Comparison of ENCODE assay signal across 9 cellular contexts in the genomic region with DNA sequence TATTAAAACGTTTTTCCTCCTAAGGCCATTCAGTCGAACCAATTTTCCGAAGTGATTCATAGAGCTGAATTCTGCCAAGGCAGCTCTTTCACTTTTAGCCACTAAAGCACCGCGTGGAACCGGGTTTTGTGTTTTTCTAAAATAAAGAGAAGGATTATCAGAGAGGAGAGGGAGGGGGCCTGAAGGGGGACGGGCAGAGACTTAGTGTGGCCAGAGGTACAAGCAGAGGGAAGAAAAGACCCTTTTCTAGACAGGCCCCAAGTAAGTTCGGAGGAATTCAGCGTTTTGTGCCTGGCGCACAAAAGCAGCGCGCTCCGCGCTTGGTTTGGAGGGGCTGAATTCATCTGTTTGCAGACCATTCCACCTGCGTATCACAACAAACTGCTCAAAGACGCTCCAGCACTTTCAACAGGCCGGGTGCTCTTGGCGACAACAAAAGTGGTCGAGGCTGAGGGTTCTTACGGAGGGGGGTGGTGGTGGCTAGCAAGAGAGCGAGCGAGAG. TPM values are rescaled to one million over a fixed set of nuclear protein-coding genes. Genes with fewer than 3 reads are reported as not detected.
DNase-seq lines count a peak whose midpoint lies in the region; ATAC-seq, FAIRE-seq and TF ChIP-seq lines count a peak whose summit lies in the region.
"Had no signal": no experiment of that assay in that cellular context is flagged by ENCODE, and none has a peak within 500 bp of the region (broad histone marks: within the 10 kb centered on the region; RNA-seq: fewer than 3 reads in every experiment).

No MANE protein-coding gene starts in this region.

- no peak overlapping the region for H3K27ac ChIP-seq in SK-N-SH (ENCODE audit: low read depth in 2 of 2, low read length in 1 of 2)
- no peak overlapping the region for H3K27ac ChIP-seq in parathyroid adenoma

- 17% methylated on average over 20 of the region's 22 CpGs for WGBS in SK-N-SH (ENCODE audit: low lambda C conversion rate)

- H3K36me3 ChIP-seq in SK-N-SH (replicated peaks in 1 of 2; ENCODE audit: control insufficient read depth in 1 of 2, insufficient read depth in 2 of 2, low read length in 1 of 2) (no peaks in the 10 kb centered on the region), parathyroid adenoma (ENCODE audit: control insufficient read depth, insufficient read depth, low read length) (no peaks in the 10 kb centered on the region)

- peaks cover 86% of the 10 kb centered on the region for H3K27me3 Mint-ChIP-seq in stimulated activated memory B cell treated with anti-CD40 and anti-IgM and Interleukin-4, amounts not matched to agents 10 μg/mL and 1 μg/mL and 100 μg/mL, for 72 hours

- CTCF ChIA-PET in SK-N-SH (lab: Yijun Ruan, JAX): no interaction called here

- TF ChIP-seq RAD21 in SK-N-SH (IDR thresholded peaks at IDR 0.05; ENCODE audit: low read length): no peak

- H3K27ac Mint-ChIP-seq in stimulated activated memory B cell treated with anti-CD40 and anti-IgM and Interleukin-4, amounts not matched to agents 10 μg/mL and 1 μg/mL and 100 μg/mL, for 72 hours: no peak overlapping the region

- TF ChIP-seq CTCF in SK-N-SH (IDR thresholded peaks at IDR 0.05) (no peak), parathyroid adenoma (IDR thresholded peaks at IDR 0.05) (no peak)

- H3K4me3 ChIP-seq in SK-N-SH (ENCODE audit: low read depth in 2 of 2, low read length in 1 of 2) (peak overlapping the region; percentile 22 to 60; a peak in 3 of 4 replicates), parathyroid adenoma (ENCODE audit: low read depth, low read length) (peak overlapping the region; percentile 20)

- no peak for TF ChIP-seq EP300 in SK-N-SH (IDR thresholded peaks at IDR 0.05; ENCODE audit: borderline replicate concordance in 1 of 2, low read depth in 1 of 2, low read length in 1 of 2)

- no peaks in the 10 kb centered on the region for H3K9me2 ChIP-seq in SK-N-SH

- H3F3A ChIP-seq in SK-N-SH (replicated peaks; ENCODE audit: insufficient read depth): no peaks in the 10 kb centered on the region

- H3K4me1 Mint-ChIP-seq in stimulated activated memory B cell treated with anti-CD40 and anti-IgM and Interleukin-4, amounts not matched to agents 10 μg/mL and 1 μg/mL and 100 μg/mL, for 72 hours: peaks cover 9% of the 10 kb centered on the region
- H3K4me1 Mint-ChIP-seq: central memory CD8-positive, alpha-beta T cell had no signal

- H3K4me1 ChIP-seq in SK-N-SH (ENCODE audit: control insufficient read depth in 1 of 2, insufficient read depth in 2 of 2, low read depth in 1 of 2, low read length in 1 of 2) (peaks cover 0 to 4% of the 10 kb centered on the region in 2 experiments; a peak in 1 of 4 replicates), parathyroid adenoma (no peaks in the 10 kb centered on the region)

- H3K27me3 ChIP-seq in SK-N-SH (ENCODE audit: insufficient read depth) (peaks cover 90% of the 10 kb centered on the region), parathyroid adenoma (ENCODE audit: control insufficient read depth, insufficient read depth, low read length) (peaks cover 22% of the 10 kb centered on the region)

- FAIRE-seq in urothelium cell line (lab: Jason Lieb, UNC): no peak

- ATAC-seq in stimulated activated memory B cell treated with anti-CD40 and anti-IgM and Interleukin-4, amounts not matched to agents 10 μg/mL and 1 μg/mL and 100 μg/mL, for 72 hours: no peak

- POLR2A ChIA-PET in SK-N-SH (lab: Yijun Ruan, JAX): no interaction called here

- no peaks in the 10 kb centered on the region for H3K79me2 ChIP-seq in SK-N-SH (ENCODE audit: insufficient read depth)
- H3K79me2 ChIP-seq in parathyroid adenoma: no peaks in the 10 kb centered on the region

- H3K4me3 Mint-ChIP-seq in stimulated activated memory B cell treated with anti-CD40 and anti-IgM and Interleukin-4, amounts not matched to agents 10 μg/mL and 1 μg/mL and 100 μg/mL, for 72 hours: no peak overlapping the region
- H3K4me3 Mint-ChIP-seq: central memory CD8-positive, alpha-beta T cell had no signal

- H3K4me2 ChIP-seq in SK-N-SH (peak overlapping the region; percentile 90), parathyroid adenoma (ENCODE audit: low read length) (peak overlapping the region; percentile 68)

- H3K9me3 ChIP-seq in SK-N-SH (no peaks in the 10 kb centered on the region), parathyroid adenoma (ENCODE audit: control insufficient read depth, low read length) (no peaks in the 10 kb centered on the region)

- H3K9ac ChIP-seq in SK-N-SH (no peak overlapping the region), parathyroid adenoma (no peak overlapping the region)

- H3K36me3 Mint-ChIP-seq in stimulated activated memory B cell treated with anti-CD40 and anti-IgM and Interleukin-4, amounts not matched to agents 10 μg/mL and 1 μg/mL and 100 μg/mL, for 72 hours: no peaks in the 10 kb centered on the region

- 0 out of 2 replicates have a peak overlapping the region, but pooled peaks have one; percentile 56 for H2AFZ ChIP-seq in SK-N-SH (ENCODE audit: low read depth)
- no peak overlapping the region for H2AFZ ChIP-seq in parathyroid adenoma

- H3K9me3 Mint-ChIP-seq in stimulated activated memory B cell treated with anti-CD40 and anti-IgM and Interleukin-4, amounts not matched to agents 10 μg/mL and 1 μg/mL and 100 μg/mL, for 72 hours: no peaks in the 10 kb centered on the region
- H3K9me3 Mint-ChIP-seq: central memory CD8-positive, alpha-beta T cell had no signal

- DNase-seq in ELR (ENCODE audit: low read depth) (peak; percentile 30), SK-N-SH (peak; percentile 27), fibroblast of peridontal ligament (ENCODE audit: extremely low read depth) (peak; percentile 46), SIG-M5 treated with dmso at 0.1 percent for 504 hours (lab: John Stamatoyannopoulos, UW; ENCODE audit: unreplicated experiment) (no peak), NCI-H526 (lab: John Stamatoyannopoulos, UW) (no peak), urothelium cell line (ENCODE audit: low spot score) (no peak)

- H4K20me1 ChIP-seq in SK-N-SH (ENCODE audit: insufficient read depth): no peaks in the 10 kb centered on the region

TF ChIP-seq in SK-N-SH, 30 proteins besides CTCF, POLR2A, EP300 and RAD21 (continues in another document):
- TF ChIP-seq, protein P1, sequence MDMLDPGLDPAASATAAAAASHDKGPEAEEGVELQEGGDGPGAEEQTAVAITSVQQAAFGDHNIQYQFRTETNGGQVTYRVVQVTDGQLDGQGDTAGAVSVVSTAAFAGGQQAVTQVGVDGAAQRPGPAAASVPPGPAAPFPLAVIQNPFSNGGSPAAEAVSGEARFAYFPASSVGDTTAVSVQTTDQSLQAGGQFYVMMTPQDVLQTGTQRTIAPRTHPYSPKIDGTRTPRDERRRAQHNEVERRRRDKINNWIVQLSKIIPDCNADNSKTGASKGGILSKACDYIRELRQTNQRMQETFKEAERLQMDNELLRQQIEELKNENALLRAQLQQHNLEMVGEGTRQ (IDR thresholded peaks at IDR 0.05; ENCODE audit: borderline replicate concordance, low read depth, low read length): no peak
- TF ChIP-seq RFX5 (IDR thresholded peaks at IDR 0.05; ENCODE audit: low read length): no peak
- TF ChIP-seq, protein P2, sequence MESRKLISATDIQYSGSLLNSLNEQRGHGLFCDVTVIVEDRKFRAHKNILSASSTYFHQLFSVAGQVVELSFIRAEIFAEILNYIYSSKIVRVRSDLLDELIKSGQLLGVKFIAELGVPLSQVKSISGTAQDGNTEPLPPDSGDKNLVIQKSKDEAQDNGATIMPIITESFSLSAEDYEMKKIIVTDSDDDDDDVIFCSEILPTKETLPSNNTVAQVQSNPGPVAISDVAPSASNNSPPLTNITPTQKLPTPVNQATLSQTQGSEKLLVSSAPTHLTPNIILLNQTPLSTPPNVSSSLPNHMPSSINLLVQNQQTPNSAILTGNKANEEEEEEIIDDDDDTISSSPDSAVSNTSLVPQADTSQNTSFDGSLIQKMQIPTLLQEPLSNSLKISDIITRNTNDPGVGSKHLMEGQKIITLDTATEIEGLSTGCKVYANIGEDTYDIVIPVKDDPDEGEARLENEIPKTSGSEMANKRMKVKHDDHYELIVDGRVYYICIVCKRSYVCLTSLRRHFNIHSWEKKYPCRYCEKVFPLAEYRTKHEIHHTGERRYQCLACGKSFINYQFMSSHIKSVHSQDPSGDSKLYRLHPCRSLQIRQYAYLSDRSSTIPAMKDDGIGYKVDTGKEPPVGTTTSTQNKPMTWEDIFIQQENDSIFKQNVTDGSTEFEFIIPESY (IDR thresholded peaks at IDR 0.05; ENCODE audit: borderline replicate concordance, low read depth): no peak
- no peak for TF ChIP-seq CHD2 (IDR thresholded peaks at IDR 0.05; ENCODE audit: low read length, partially characterized antibody)
- TF ChIP-seq, protein P3, sequence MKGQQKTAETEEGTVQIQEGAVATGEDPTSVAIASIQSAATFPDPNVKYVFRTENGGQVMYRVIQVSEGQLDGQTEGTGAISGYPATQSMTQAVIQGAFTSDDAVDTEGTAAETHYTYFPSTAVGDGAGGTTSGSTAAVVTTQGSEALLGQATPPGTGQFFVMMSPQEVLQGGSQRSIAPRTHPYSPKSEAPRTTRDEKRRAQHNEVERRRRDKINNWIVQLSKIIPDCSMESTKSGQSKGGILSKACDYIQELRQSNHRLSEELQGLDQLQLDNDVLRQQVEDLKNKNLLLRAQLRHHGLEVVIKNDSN (IDR thresholded peaks at IDR 0.05; ENCODE audit: borderline replicate concordance, low read depth): no peak

RNA-seq across cellular contexts. Expression of a gene that starts 1.1 kb away (rescaled TPM):
- not detected in 2 replicates for polyA plus RNA-seq in SK-N-SH (2012; rRNA removed)
- polyA plus RNA-seq in SK-N-SH (2012; cell fraction: cytosol; rRNA removed): not detected in 2 replicates
- polyA plus RNA-seq in SK-N-SH (2012; cell fraction: nucleus; rRNA removed): not detected in 2 replicates

Comparison
In these comparisons a context has a peak if more than half of its experiments do, and no peak if none do; other contexts are left out.
1. DNase-seq: peak in ELR (single experiment), SK-N-SH (single experiment) and fibroblast of peridontal ligament (single experiment); none in SIG-M5 treated with dmso at 0.1 percent for 504 hours (single experiment), NCI-H526 (0 of 2) and urothelium cell line (single experiment).